ENCODE assay signal across 1 cellular context in genomic region chr11:128341280-128341679, GRCh38.
TF ChIP-seq lines count a peak whose summit lies in the region.

No MANE protein-coding gene starts in this region.

TF ChIP-seq in GM23338, 12 proteins besides CTCF, POLR2A, EP300 and RAD21 (continued from another document):
- TF ChIP-seq, protein P1, sequence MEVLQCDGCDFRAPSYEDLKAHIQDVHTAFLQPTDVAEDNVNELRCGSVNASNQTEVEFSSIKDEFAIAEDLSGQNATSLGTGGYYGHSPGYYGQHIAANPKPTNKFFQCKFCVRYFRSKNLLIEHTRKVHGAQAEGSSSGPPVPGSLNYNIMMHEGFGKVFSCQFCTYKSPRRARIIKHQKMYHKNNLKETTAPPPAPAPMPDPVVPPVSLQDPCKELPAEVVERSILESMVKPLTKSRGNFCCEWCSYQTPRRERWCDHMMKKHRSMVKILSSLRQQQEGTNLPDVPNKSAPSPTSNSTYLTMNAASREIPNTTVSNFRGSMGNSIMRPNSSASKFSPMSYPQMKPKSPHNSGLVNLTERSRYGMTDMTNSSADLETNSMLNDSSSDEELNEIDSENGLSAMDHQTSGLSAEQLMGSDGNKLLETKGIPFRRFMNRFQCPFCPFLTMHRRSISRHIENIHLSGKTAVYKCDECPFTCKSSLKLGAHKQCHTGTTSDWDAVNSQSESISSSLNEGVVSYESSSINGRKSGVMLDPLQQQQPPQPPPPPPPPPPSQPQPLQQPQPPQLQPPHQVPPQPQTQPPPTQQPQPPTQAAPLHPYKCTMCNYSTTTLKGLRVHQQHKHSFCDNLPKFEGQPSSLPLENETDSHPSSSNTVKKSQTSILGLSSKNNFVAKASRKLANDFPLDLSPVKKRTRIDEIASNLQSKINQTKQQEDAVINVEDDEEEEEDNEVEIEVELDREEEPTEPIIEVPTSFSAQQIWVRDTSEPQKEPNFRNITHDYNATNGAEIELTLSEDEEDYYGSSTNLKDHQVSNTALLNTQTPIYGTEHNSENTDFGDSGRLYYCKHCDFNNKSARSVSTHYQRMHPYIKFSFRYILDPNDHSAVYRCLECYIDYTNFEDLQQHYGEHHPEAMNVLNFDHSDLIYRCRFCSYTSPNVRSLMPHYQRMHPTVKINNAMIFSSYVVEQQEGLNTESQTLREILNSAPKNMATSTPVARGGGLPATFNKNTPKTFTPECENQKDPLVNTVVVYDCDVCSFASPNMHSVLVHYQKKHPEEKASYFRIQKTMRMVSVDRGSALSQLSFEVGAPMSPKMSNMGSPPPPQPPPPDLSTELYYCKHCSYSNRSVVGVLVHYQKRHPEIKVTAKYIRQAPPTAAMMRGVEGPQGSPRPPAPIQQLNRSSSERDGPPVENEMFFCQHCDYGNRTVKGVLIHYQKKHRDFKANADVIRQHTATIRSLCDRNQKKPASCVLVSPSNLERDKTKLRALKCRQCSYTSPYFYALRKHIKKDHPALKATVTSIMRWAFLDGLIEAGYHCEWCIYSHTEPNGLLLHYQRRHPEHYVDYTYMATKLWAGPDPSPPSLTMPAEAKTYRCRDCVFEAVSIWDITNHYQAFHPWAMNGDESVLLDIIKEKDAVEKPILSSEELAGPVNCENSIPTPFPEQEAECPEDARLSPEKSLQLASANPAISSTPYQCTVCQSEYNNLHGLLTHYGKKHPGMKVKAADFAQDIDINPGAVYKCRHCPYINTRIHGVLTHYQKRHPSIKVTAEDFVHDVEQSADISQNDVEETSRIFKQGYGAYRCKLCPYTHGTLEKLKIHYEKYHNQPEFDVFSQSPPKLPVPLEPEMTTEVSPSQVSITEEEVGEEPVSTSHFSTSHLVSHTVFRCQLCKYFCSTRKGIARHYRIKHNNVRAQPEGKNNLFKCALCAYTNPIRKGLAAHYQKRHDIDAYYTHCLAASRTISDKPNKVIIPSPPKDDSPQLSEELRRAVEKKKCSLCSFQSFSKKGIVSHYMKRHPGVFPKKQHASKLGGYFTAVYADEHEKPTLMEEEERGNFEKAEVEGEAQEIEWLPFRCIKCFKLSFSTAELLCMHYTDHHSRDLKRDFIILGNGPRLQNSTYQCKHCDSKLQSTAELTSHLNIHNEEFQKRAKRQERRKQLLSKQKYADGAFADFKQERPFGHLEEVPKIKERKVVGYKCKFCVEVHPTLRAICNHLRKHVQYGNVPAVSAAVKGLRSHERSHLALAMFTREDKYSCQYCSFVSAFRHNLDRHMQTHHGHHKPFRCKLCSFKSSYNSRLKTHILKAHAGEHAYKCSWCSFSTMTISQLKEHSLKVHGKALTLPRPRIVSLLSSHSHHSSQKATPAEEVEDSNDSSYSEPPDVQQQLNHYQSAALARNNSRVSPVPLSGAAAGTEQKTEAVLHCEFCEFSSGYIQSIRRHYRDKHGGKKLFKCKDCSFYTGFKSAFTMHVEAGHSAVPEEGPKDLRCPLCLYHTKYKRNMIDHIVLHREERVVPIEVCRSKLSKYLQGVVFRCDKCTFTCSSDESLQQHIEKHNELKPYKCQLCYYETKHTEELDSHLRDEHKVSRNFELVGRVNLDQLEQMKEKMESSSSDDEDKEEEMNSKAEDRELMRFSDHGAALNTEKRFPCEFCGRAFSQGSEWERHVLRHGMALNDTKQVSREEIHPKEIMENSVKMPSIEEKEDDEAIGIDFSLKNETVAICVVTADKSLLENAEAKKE (CRISPR knock-in tag; IDR thresholded peaks at IDR 0.05) = no peak
